ENCODE assay signal across 18 cellular contexts in the genomic region with DNA sequence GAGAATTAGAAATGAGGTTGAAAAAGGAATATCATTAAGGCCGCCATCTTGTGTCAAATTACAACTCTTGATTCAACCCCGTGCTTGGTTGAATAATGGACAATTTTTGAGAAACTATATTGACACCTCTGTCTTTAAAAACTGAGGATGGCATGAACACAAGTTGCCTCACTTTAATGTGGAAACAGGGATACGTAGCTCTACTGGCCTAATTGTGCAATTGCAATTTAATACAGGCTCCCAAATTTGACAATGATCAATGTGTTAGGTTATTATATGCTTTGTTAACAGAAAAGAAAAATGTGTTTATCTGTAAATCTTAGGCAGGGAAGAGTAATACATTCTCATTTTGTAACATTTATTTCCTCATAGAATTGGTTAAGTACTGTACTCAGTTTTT.
A peak's percentile ranks its signal among the peaks of the same experiment; 100 is the strongest.
DNase-seq lines count a peak whose midpoint lies in the region; ATAC-seq and TF ChIP-seq lines count a peak whose summit lies in the region.
"Had no signal": no experiment of that assay in that cellular context is flagged by ENCODE, and none has a peak within 500 bp of the region (broad histone marks: within the 10 kb centered on the region; RNA-seq: fewer than 3 reads in every experiment).

No MANE protein-coding gene starts in this region.

- H3K9me3 Mint-ChIP-seq in MCF 10A (ENCODE audit: unreplicated experiment), result peaks cover 8% of the 10 kb centered on the region
- peaks cover 0 to 2% of the 10 kb centered on the region in 2 experiments; a peak in 1 of 5 replicates for H3K9me3 Mint-ChIP-seq in H9
- peaks cover 12% of the 10 kb centered on the region for H3K9me3 Mint-ChIP-seq in type B pancreatic cell
- H3K9me3 Mint-ChIP-seq in CD8-positive, alpha-beta T cell, result no peaks in the 10 kb centered on the region

- H2AFZ ChIP-seq in mammary epithelial cell (ENCODE audit: low read depth, low read length) (no peak overlapping the region), H9 (ENCODE audit: low read length) (no peak overlapping the region)
- H2AFZ ChIP-seq: PC-9 had no signal

- H3K27ac Mint-ChIP-seq in MCF 10A (ENCODE audit: low read depth, unreplicated experiment) (no peak overlapping the region), H9 (no peak overlapping the region), type B pancreatic cell (no peak overlapping the region)
- H3K27ac Mint-ChIP-seq in CD8-positive, alpha-beta T cell, result no peak overlapping the region
- H3K27ac Mint-ChIP-seq: CD4-positive, alpha-beta memory T cell; IgD-negative memory B cell had no signal

- WGBS in mammary epithelial cell (ENCODE audit: low coverage, missing lambda C conversion rate), result 71% methylated on average over 3 of the region's 3 CpGs
- WGBS in H9 (ENCODE audit: extremely low coverage, insufficient read length, low lambda C conversion rate), result no CpG with 5 or more reads among the region's 3 CpGs

- no peaks in the 10 kb centered on the region for H3K4me1 Mint-ChIP-seq in MCF 10A (ENCODE audit: insufficient read depth, unreplicated experiment)
- H3K4me1 Mint-ChIP-seq in H9, result no peaks in the 10 kb centered on the region
- H3K4me1 Mint-ChIP-seq in type B pancreatic cell (ENCODE audit: unreplicated experiment), result no peaks in the 10 kb centered on the region
- no peaks in the 10 kb centered on the region for H3K4me1 Mint-ChIP-seq in CD8-positive, alpha-beta T cell (ENCODE audit: low read depth)
- H3K4me1 Mint-ChIP-seq: CD4-positive, alpha-beta memory T cell; IgD-negative memory B cell had no signal

- dilution Hi-C loops in mammary epithelial cell (cut with HindIII; ENCODE audit: low sequenced_read_pairs), result no loop called here

- H2AK5ac ChIP-seq in H9 (ENCODE audit: insufficient read length, low read length), result no peak overlapping the region

- no peak overlapping the region for H2BK5ac ChIP-seq in H9 (ENCODE audit: insufficient read length, low read length)

- TF ChIP-seq CTCF in MCF 10A (IDR thresholded peaks at IDR 0.05; ENCODE audit: unreplicated experiment) (peak; percentile 15), mammary epithelial cell (conservative IDR thresholded peaks at IDR 0.05 in 1 of 2, IDR thresholded peaks at IDR 0.05 in 1 of 2; ENCODE audit: extremely low read depth in 1 of 2, insufficient read depth in 1 of 2, low read depth in 1 of 2, low read length in 2 of 2) (no peak), H9 (conservative IDR thresholded peaks at IDR 0.05) (peak; percentile 48), RWPE2 (IDR thresholded peaks at IDR 0.05; ENCODE audit: poor library complexity, severe bottlenecking) (peak; percentile 23), type B pancreatic cell (conservative IDR thresholded peaks at IDR 0.05) (peak; percentile 51)
- no peak for TF ChIP-seq CTCF in CD8-positive, alpha-beta T cell (IDR thresholded peaks at IDR 0.05)

- H3K56ac ChIP-seq in H9 (ENCODE audit: insufficient read length, low read depth, low read length), result no peak overlapping the region

- H3K36me3 Mint-ChIP-seq in MCF 10A (ENCODE audit: insufficient read depth, unreplicated experiment), result no peaks in the 10 kb centered on the region
- no peaks in the 10 kb centered on the region for H3K36me3 Mint-ChIP-seq in H9 (ENCODE audit: insufficient read depth in 1 of 3, low read depth in 3 of 3)
- H3K36me3 Mint-ChIP-seq in type B pancreatic cell, result no peaks in the 10 kb centered on the region
- H3K36me3 Mint-ChIP-seq in CD8-positive, alpha-beta T cell, result no peaks in the 10 kb centered on the region
- H3K36me3 Mint-ChIP-seq: CD4-positive, alpha-beta memory T cell; IgD-negative memory B cell had no signal

- H3K79me2 ChIP-seq in mammary epithelial cell (ENCODE audit: insufficient read depth, low read length) (no peaks in the 10 kb centered on the region), H9 (ENCODE audit: insufficient read depth, low read length) (no peaks in the 10 kb centered on the region)

- H3K4me3 Mint-ChIP-seq in MCF 10A (ENCODE audit: unreplicated experiment) (no peak overlapping the region), H9 (no peak overlapping the region), type B pancreatic cell (no peak overlapping the region)
- H3K4me3 Mint-ChIP-seq in CD8-positive, alpha-beta T cell, result no peak overlapping the region
- H3K4me3 Mint-ChIP-seq: CD4-positive, alpha-beta memory T cell; IgD-negative memory B cell had no signal

- H3K4me1 ChIP-seq in mammary epithelial cell (ENCODE audit: insufficient read depth, low read length) (no peaks in the 10 kb centered on the region), H9 (ENCODE audit: insufficient read depth, low read length) (no peaks in the 10 kb centered on the region), RWPE2 (ENCODE audit: insufficient read depth, poor library complexity, severe bottlenecking) (no peaks in the 10 kb centered on the region)
- H3K4me1 ChIP-seq in CD8-positive, alpha-beta T cell (ENCODE audit: insufficient read depth, low read length), result no peaks in the 10 kb centered on the region

- in situ Hi-C loops in mammary epithelial cell (cut with MboI; ENCODE audit: low sequenced_read_pairs in 2 of 2), result no loop called here

- H3K4me3 ChIP-seq in mammary epithelial cell (replicated peaks in 1 of 3; ENCODE audit: insufficient read depth in 1 of 3, low read depth in 2 of 3, low read length in 3 of 3), result no peak overlapping the region
- no peak overlapping the region for H3K4me3 ChIP-seq in RWPE2 (ENCODE audit: severe bottlenecking)
- no peak overlapping the region for H3K4me3 ChIP-seq in CD8-positive, alpha-beta T cell (ENCODE audit: low read depth, low read length)
- H3K4me3 ChIP-seq: PC-9 had no signal

- H4K5ac ChIP-seq in H9 (ENCODE audit: insufficient read length, low read depth, low read length), result no peak overlapping the region

- ATAC-seq in RWPE2 (ENCODE audit: low read depth) (no peak), HG02938 (IDR thresholded peaks at IDR 0.05; ENCODE audit: unreplicated experiment) (no peak)
- no peak for ATAC-seq in CD8-positive, alpha-beta T cell

- H3K9ac ChIP-seq in mammary epithelial cell (ENCODE audit: insufficient read depth, low read length), result no peak overlapping the region
- H3K9ac ChIP-seq in H9 (ENCODE audit: extremely low read depth, insufficient read length, low read length), result no peak overlapping the region

- no peaks in the 10 kb centered on the region for H3K79me1 ChIP-seq in H9 (ENCODE audit: insufficient read depth, low read depth, low read length, poor library complexity, severe bottlenecking)

- H4K8ac ChIP-seq in H9 (replicated peaks; ENCODE audit: insufficient read length, low read depth, low read length), result no peak overlapping the region

- CTCF ChIA-PET in MCF 10A (lab: Yijun Ruan, JAX) (interaction anchor here (0.9 to 1.4 kb wide), 3 partner anchors 10 to 173 kb away, joined by 3 to 6 read pairs (median 5); no protein-coding TSS in a partner anchor), mammary epithelial cell (lab: Charles Lee; ENCODE audit: low non-redundant PET) (interaction anchor here (0.7 kb wide), 1 partner anchor 202 kb away, joined by 5 read pairs; no protein-coding TSS in a partner anchor)
- CTCF ChIA-PET in CD8-positive, alpha-beta T cell (lab: Charles Lee), result interaction anchor here (2.8 kb wide), 1 partner anchor 10 kb away, joined by 8 read pairs; no protein-coding TSS in a partner anchor

- H3K23me2 ChIP-seq in H9 (ENCODE audit: insufficient read length, low read depth, low read length, poor library complexity, severe bottlenecking), result no peaks in the 10 kb centered on the region

- H3K36me3 ChIP-seq in mammary epithelial cell (ENCODE audit: insufficient read depth, low read length) (no peaks in the 10 kb centered on the region), RWPE2 (ENCODE audit: low read depth) (no peaks in the 10 kb centered on the region)
- no peaks in the 10 kb centered on the region for H3K36me3 ChIP-seq in CD8-positive, alpha-beta T cell (ENCODE audit: insufficient read depth, low read length)

- no peak overlapping the region for H3K14ac ChIP-seq in H9 (ENCODE audit: insufficient read depth, low read length)

- H3K27ac ChIP-seq in mammary epithelial cell (ENCODE audit: insufficient read depth, low read depth, low read length), result no peak overlapping the region
- H3K27ac ChIP-seq in H9 (ENCODE audit: insufficient read length, low read depth, low read length), result no peak overlapping the region
- H3K27ac ChIP-seq in RWPE2 (ENCODE audit: poor library complexity, severe bottlenecking), result no peak overlapping the region
- no peak overlapping the region for H3K27ac ChIP-seq in CD8-positive, alpha-beta T cell (ENCODE audit: low read depth, low read length)
- H3K27ac ChIP-seq: PC-9 had no signal

- intact Hi-C loops in MCF 10A (cut with micrococcal nuclease), result no loop called here
- intact Hi-C loops in mammary epithelial cell (cut with micrococcal nuclease), result no loop called here
- intact Hi-C loops in CD8-positive, alpha-beta T cell (cut with DNase I, micrococcal nuclease), result no loop called here

- no peak overlapping the region for H2BK20ac ChIP-seq in H9 (ENCODE audit: low read depth, low read length, poor library complexity, severe bottlenecking)

- POLR2A ChIA-PET in MCF 10A (lab: Yijun Ruan, JAX), result no interaction called here
- POLR2A ChIA-PET in CD8-positive, alpha-beta T cell (lab: Charles Lee), result no interaction called here

- H4K20me1 ChIP-seq in mammary epithelial cell (ENCODE audit: insufficient read depth, low read length), result no peaks in the 10 kb centered on the region
- H4K20me1 ChIP-seq in H9 (ENCODE audit: control insufficient read depth, insufficient read depth, insufficient read length), result no peaks in the 10 kb centered on the region

- no peak overlapping the region for H2BK120ac ChIP-seq in H9 (ENCODE audit: low read depth, low read length, poor library complexity, severe bottlenecking)

- no TSS peak for BruUV-seq in MCF 10A (replicated peaks; lab: Mats Ljungman, UMichigan)
- BruUV-seq in mammary epithelial cell (replicated peaks; lab: Mats Ljungman, UMichigan), result no TSS peak

- no peak overlapping the region for H2BK12ac ChIP-seq in H9 (ENCODE audit: insufficient read length, low read depth, low read length)

- H3K4me2 ChIP-seq in mammary epithelial cell (ENCODE audit: insufficient read depth, low read depth, low read length), result no peak overlapping the region
- no peak overlapping the region for H3K4me2 ChIP-seq in H9 (ENCODE audit: insufficient read depth, insufficient read length, low read length)
- H3K4me2 ChIP-seq: PC-9 had no signal

- H3K9me3 ChIP-seq in mammary epithelial cell (replicated peaks; ENCODE audit: insufficient read depth, low read length) (no peaks in the 10 kb centered on the region), H9 (ENCODE audit: control insufficient read depth, low read depth, low read length) (no peaks in the 10 kb centered on the region), RWPE2 (ENCODE audit: severe bottlenecking) (no peaks in the 10 kb centered on the region)
- H3K9me3 ChIP-seq in CD8-positive, alpha-beta T cell (ENCODE audit: low read length), result no peaks in the 10 kb centered on the region

- no peak overlapping the region for H3K4ac ChIP-seq in H9 (ENCODE audit: low read depth, low read length)

- no peak overlapping the region for H3K18ac ChIP-seq in H9 (ENCODE audit: insufficient read length, low read depth, low read length)

- H3T11ph ChIP-seq in H9 (ENCODE audit: low read length), result no peak overlapping the region

- no peak overlapping the region for H4K91ac ChIP-seq in H9 (ENCODE audit: insufficient read length, low read depth, low read length)

- H3K27me3 ChIP-seq in mammary epithelial cell (ENCODE audit: insufficient read depth, low read length) (no peaks in the 10 kb centered on the region), H9 (ENCODE audit: insufficient read depth, low read length) (no peaks in the 10 kb centered on the region), RWPE2 (ENCODE audit: insufficient read depth, poor library complexity, severe bottlenecking) (no peaks in the 10 kb centered on the region)
- no peaks in the 10 kb centered on the region for H3K27me3 ChIP-seq in CD8-positive, alpha-beta T cell (ENCODE audit: insufficient read depth, low read length)

- no peak overlapping the region for H2BK15ac ChIP-seq in H9 (ENCODE audit: low read depth, low read length)

- no peaks in the 10 kb centered on the region for H3K27me3 Mint-ChIP-seq in MCF 10A (ENCODE audit: insufficient read depth, unreplicated experiment)
- no peaks in the 10 kb centered on the region; the same call in none of the 2 replicates for H3K27me3 Mint-ChIP-seq in H9 (ENCODE audit: low read depth)
- peaks cover 5% of the 10 kb centered on the region for H3K27me3 Mint-ChIP-seq in type B pancreatic cell
- peaks cover 12% of the 10 kb centered on the region for H3K27me3 Mint-ChIP-seq in CD8-positive, alpha-beta T cell (ENCODE audit: low read depth)

- no peak overlapping the region for H3K23ac ChIP-seq in H9 (ENCODE audit: insufficient read length, low read depth, low read length)

- DNase-seq in MCF 10A (ENCODE audit: unreplicated experiment) (no peak), mammary epithelial cell (no peak), H9 (no peak), RWPE2 (ENCODE audit: low spot score) (no peak), type B pancreatic cell (ENCODE audit: extremely low spot score, unreplicated experiment) (no peak)
- no peak for DNase-seq in CD8-positive, alpha-beta T cell
- DNase-seq in activated CD4-positive, alpha-beta T cell treated with anti-CD3 and anti-CD28 coated beads for 1 hour, result no peak
- DNase-seq: CD4-positive, alpha-beta memory T cell; DMS79; H7; Kasumi-1; NCI-H1417 treated with DMSO at 0.1 percent for 48 hours; NCI-H2029; NCI-H2171; NCI-H446 treated with DMSO at 0.1 percent for 48 hours; PC-9 had no signal

Comparison
In these comparisons a context has a peak if more than half of its experiments do, and no peak if none do; other contexts are left out.
1. CTCF ChIP-seq: peak in MCF 10A (single experiment), H9 (single experiment), RWPE2 (single experiment) and type B pancreatic cell (single experiment); none in mammary epithelial cell (0 of 2) and CD8-positive, alpha-beta T cell (single experiment).